ENCODE assay signal across 12 cellular contexts in the genomic region with DNA sequence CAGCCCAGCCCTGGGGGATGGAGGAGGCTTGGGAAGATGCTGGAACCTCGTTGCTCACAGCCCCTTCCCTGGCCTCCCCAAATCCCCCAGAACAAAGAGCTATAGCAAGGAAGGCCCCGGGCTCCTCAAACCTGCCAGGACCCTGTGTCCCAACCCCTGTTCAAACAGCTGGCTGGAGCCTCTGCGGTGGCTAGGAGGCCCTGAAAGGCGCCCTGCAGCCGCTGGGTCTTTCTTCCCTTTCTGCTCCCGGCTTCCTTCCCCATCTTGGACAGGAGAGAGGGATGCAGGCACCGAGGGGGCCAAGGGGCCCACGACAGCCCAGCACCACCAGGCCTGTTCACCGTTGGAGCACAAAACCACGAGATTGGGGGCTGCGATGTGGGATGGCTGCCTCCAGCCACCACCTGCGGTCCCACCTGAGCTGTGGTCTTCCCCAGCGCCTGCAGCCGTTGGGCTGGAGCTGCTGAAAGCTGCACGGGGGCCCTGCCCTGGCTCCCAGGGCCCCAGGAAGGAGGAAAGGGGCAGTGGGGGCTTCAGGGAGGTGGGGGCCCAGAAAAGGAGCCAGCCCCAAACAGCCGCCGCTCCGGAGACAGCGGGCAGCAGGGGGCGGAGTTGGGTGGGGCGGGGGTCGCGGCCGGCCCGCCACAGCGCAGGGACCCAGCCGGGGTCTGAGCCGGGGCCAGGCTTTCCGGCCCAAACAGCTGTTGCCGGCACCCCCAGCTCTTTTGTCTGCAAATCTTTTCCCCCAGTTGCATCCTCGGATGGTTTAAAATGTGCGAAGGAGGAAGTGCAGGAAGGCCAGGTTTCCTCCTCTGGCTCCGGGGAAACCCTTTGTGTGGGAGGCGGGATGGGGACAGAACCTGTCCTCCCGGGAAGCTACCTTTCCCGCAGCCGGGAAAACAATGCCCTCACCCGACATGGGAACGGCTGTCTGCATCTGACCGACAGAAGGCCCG. TPM values are rescaled to one million over a fixed set of nuclear protein-coding genes. Genes with fewer than 3 reads are reported as not detected.
DNase-seq lines count a peak whose midpoint lies in the region; ATAC-seq lines count a peak whose summit lies in the region.
"Had no signal": no experiment of that assay in that cellular context is flagged by ENCODE, and none has a peak within 500 bp of the region (broad histone marks: within the 10 kb centered on the region; RNA-seq: fewer than 3 reads in every experiment).

No MANE protein-coding gene starts in this region.

- H3K4me1 Mint-ChIP-seq in stimulated activated naive CD8-positive, alpha-beta T cell treated with anti-CD3 and anti-CD28 coated beads, Interleukin-15, amount 100 ng/mL, for 72 hours = peaks cover 81% of the 10 kb centered on the region
- peaks cover 37 to 51% (median 39%) of the 10 kb centered on the region in 3 donors for H3K4me1 Mint-ChIP-seq in naive B cell
- peaks cover 21% of the 10 kb centered on the region for H3K4me1 Mint-ChIP-seq in activated T-helper 2 cell treated with anti-CD3 and anti-CD28 coated beads, Interferon-gamma antibody, Interleukin-2, Interleukin-4, amounts not matched to agents 10 μg/mL and 5 μg/mL and 100 μg/mL, durations not matched to agents 14 hours and 24 hours and 36 hours (ENCODE audit: low read depth)

- H3K4me3 Mint-ChIP-seq in stimulated activated naive CD8-positive, alpha-beta T cell treated with anti-CD3 and anti-CD28 coated beads, Interleukin-15, amount 100 ng/mL, for 72 hours = peak overlapping the region; percentile 29 to 39
- peak overlapping the region in 7 of 8 donors; percentile 15 to 78 (median 52) for H3K4me3 Mint-ChIP-seq in naive B cell
- no peak overlapping the region for H3K4me3 Mint-ChIP-seq in activated T-helper 2 cell treated with anti-CD3 and anti-CD28 coated beads, Interferon-gamma antibody, Interleukin-2, Interleukin-4, amounts not matched to agents 10 μg/mL and 5 μg/mL and 100 μg/mL, durations not matched to agents 14 hours and 24 hours and 36 hours (ENCODE audit: low read depth)

- intact Hi-C loops in activated T-helper 2 cell treated with anti-CD3 and anti-CD28 coated beads, Interferon-gamma antibody, Interleukin-2, Interleukin-4, amounts not matched to agents 10 μg/mL and 5 μg/mL and 100 μg/mL, durations not matched to agents 14 hours and 24 hours and 36 hours (cut with micrococcal nuclease) = loop anchor here (10.0 kb wide), 2 partner anchors 125 to 505 kb away; a partner anchor contains a TSS

- no peak for DNase-seq in stimulated activated naive CD8-positive, alpha-beta T cell treated with anti-CD3 and anti-CD28 coated beads, Interleukin-15, amount 100 ng/mL, for 72 hours
- DNase-seq in stimulated activated naive CD8-positive, alpha-beta T cell treated with anti-CD3 and anti-CD28 coated beads, Interleukin-15, Interleukin-2, amounts not matched to agents 100 U/mL and 50 U/mL, for 24 hours = no peak
- DNase-seq in dermis microvascular lymphatic vessel endothelial cell (ENCODE audit: low read depth in 2 of 2) (peak; percentile 83 to 91), naive B cell (no peak), superior temporal gyrus (ENCODE audit: extremely low spot score) (no peak), NCI-H2196 treated with DMSO at 0.1 percent for 48 hours (lab: John Stamatoyannopoulos, UW; ENCODE audit: unreplicated experiment) (no peak)
- no peak for DNase-seq in activated T-helper 2 cell treated with anti-CD3 and anti-CD28 coated beads, Interferon-gamma antibody, Interleukin-2, Interleukin-4, amounts not matched to agents 10 μg/mL and 5 μg/mL and 100 μg/mL, durations not matched to agents 14 hours and 24 hours and 36 hours (ENCODE audit: low spot score)
- DNase-seq: activated CD8-positive, alpha-beta memory T cell treated with anti-CD3 and anti-CD28 coated beads for 24 hours; effector CD8-positive, alpha-beta T cell; HCEC 1CT; NCI-H1105 treated with DMSO at 0.1 percent for 48 hours had no signal

- no peaks in the 10 kb centered on the region for H3K36me3 Mint-ChIP-seq in naive B cell
- H3K36me3 Mint-ChIP-seq in activated T-helper 2 cell treated with anti-CD3 and anti-CD28 coated beads, Interferon-gamma antibody, Interleukin-2, Interleukin-4, amounts not matched to agents 10 μg/mL and 5 μg/mL and 100 μg/mL, durations not matched to agents 14 hours and 24 hours and 36 hours (ENCODE audit: low read depth) = peaks cover 18% of the 10 kb centered on the region

- H3K9me3 Mint-ChIP-seq in stimulated activated naive CD8-positive, alpha-beta T cell treated with anti-CD3 and anti-CD28 coated beads, Interleukin-15, amount 100 ng/mL, for 72 hours = no peaks in the 10 kb centered on the region
- H3K9me3 Mint-ChIP-seq in naive B cell = no peaks in the 10 kb centered on the region
- H3K9me3 Mint-ChIP-seq in activated T-helper 2 cell treated with anti-CD3 and anti-CD28 coated beads, Interferon-gamma antibody, Interleukin-2, Interleukin-4, amounts not matched to agents 10 μg/mL and 5 μg/mL and 100 μg/mL, durations not matched to agents 14 hours and 24 hours and 36 hours = no peaks in the 10 kb centered on the region

- no peak for ATAC-seq in stimulated activated naive CD8-positive, alpha-beta T cell treated with anti-CD3 and anti-CD28 coated beads, Interleukin-15, amount 100 ng/mL, for 72 hours
- no peak for ATAC-seq in stimulated activated naive CD8-positive, alpha-beta T cell treated with anti-CD3 and anti-CD28 coated beads, Interleukin-15, Interleukin-2, amounts not matched to agents 100 U/mL and 50 U/mL, for 24 hours
- ATAC-seq in naive B cell (ENCODE audit: low read depth in 2 of 2) = no peak
- ATAC-seq in HG03354 (IDR thresholded peaks at IDR 0.05; ENCODE audit: poor library complexity, severe bottlenecking, unreplicated experiment) = no peak

- H3K27ac Mint-ChIP-seq in stimulated activated naive CD8-positive, alpha-beta T cell treated with anti-CD3 and anti-CD28 coated beads, Interleukin-15, amount 100 ng/mL, for 72 hours = no peak overlapping the region
- H3K27ac Mint-ChIP-seq in naive B cell = peak overlapping the region in 4 of 6 donors; percentile 23 to 69 (median 51)
- no peak overlapping the region for H3K27ac Mint-ChIP-seq in activated T-helper 2 cell treated with anti-CD3 and anti-CD28 coated beads, Interferon-gamma antibody, Interleukin-2, Interleukin-4, amounts not matched to agents 10 μg/mL and 5 μg/mL and 100 μg/mL, durations not matched to agents 14 hours and 24 hours and 36 hours

- no peaks in the 10 kb centered on the region for H3K27me3 Mint-ChIP-seq in stimulated activated naive CD8-positive, alpha-beta T cell treated with anti-CD3 and anti-CD28 coated beads, Interleukin-15, amount 100 ng/mL, for 72 hours
- H3K27me3 Mint-ChIP-seq in naive B cell = peaks cover 0 to 5% (median 0%) of the 10 kb centered on the region in 3 donors
- no peaks in the 10 kb centered on the region for H3K27me3 Mint-ChIP-seq in activated T-helper 2 cell treated with anti-CD3 and anti-CD28 coated beads, Interferon-gamma antibody, Interleukin-2, Interleukin-4, amounts not matched to agents 10 μg/mL and 5 μg/mL and 100 μg/mL, durations not matched to agents 14 hours and 24 hours and 36 hours (ENCODE audit: low read depth)

RNA-seq across cellular contexts. Expression of a gene that starts 16.1 kb away (rescaled TPM):
- total RNA-seq in dermis microvascular lymphatic vessel endothelial cell = 70.2 and 159 TPM in 2 replicates
- 1 to 10 TPM in 5 of 6 donors, under 1 TPM in 1; 0.05 to 8.0 (median 2.4) TPM for polyA plus RNA-seq in naive B cell (ENCODE audit: low read depth in 6 of 6)
- total RNA-seq in activated T-helper 2 cell treated with anti-CD3 and anti-CD28 coated beads, Interferon-gamma antibody, Interleukin-2, Interleukin-4, amounts not matched to agents 10 μg/mL and 5 μg/mL and 100 μg/mL, durations not matched to agents 14 hours and 24 hours and 36 hours = 81.3 and 83.8 TPM in 2 replicates

RNA-seq across cellular contexts. Expression of a gene that starts 47.0 kb away (rescaled TPM):
- 12.1 and 25.0 TPM in 2 replicates for total RNA-seq in dermis microvascular lymphatic vessel endothelial cell
- 10 to 100 TPM; 10.3 to 35.2 (median 20.0) TPM for polyA plus RNA-seq in naive B cell (ENCODE audit: low read depth in 6 of 6)
- total RNA-seq in activated T-helper 2 cell treated with anti-CD3 and anti-CD28 coated beads, Interferon-gamma antibody, Interleukin-2, Interleukin-4, amounts not matched to agents 10 μg/mL and 5 μg/mL and 100 μg/mL, durations not matched to agents 14 hours and 24 hours and 36 hours = 74.5 and 77.5 TPM in 2 replicates

Comparison
In these comparisons a context has a peak if more than half of its experiments do, and no peak if none do; other contexts are left out.
1. DNase-seq: peak in dermis microvascular lymphatic vessel endothelial cell (2 of 2); none in stimulated activated naive CD8-positive, alpha-beta T cell treated with anti-CD3 and anti-CD28 coated beads, Interleukin-15, amount 100 ng/mL, for 72 hours (0 of 2), stimulated activated naive CD8-positive, alpha-beta T cell treated with anti-CD3 and anti-CD28 coated beads, Interleukin-15, Interleukin-2, amounts not matched to agents 100 U/mL and 50 U/mL, for 24 hours (single experiment), naive B cell (single experiment), superior temporal gyrus (single experiment), activated T-helper 2 cell treated with anti-CD3 and anti-CD28 coated beads, Interferon-gamma antibody, Interleukin-2, Interleukin-4, amounts not matched to agents 10 μg/mL and 5 μg/mL and 100 μg/mL, durations not matched to agents 14 hours and 24 hours and 36 hours (single experiment) and NCI-H2196 treated with DMSO at 0.1 percent for 48 hours (single experiment).
2. H3K27ac Mint-ChIP-seq: peak in naive B cell (4 of 6); none in stimulated activated naive CD8-positive, alpha-beta T cell treated with anti-CD3 and anti-CD28 coated beads, Interleukin-15, amount 100 ng/mL, for 72 hours (0 of 2) and activated T-helper 2 cell treated with anti-CD3 and anti-CD28 coated beads, Interferon-gamma antibody, Interleukin-2, Interleukin-4, amounts not matched to agents 10 μg/mL and 5 μg/mL and 100 μg/mL, durations not matched to agents 14 hours and 24 hours and 36 hours (single experiment).